ENCODE assay signal across 12 cellular contexts in the genomic region with DNA sequence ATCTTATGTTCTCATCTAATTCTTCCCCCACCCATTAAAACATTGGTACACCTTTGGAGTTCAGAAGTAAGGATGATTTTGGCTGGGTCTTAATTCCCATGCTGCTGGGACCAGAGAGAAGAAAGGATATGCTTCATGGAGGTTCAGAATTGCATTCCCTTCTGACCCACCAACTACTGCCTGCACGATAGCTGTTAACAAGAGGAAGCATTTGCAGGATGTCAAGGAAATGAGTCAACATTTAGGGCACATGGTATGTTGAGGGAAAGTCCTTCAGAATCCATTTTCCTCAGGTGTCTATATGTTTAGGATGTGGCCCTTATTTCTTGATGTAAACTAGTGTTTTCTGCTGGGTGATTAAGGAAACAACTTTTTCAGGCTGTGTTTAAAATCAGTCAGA.
A peak's percentile ranks its signal among the peaks of the same experiment; 100 is the strongest.
DNase-seq lines count a peak whose midpoint lies in the region; ATAC-seq, FAIRE-seq and TF ChIP-seq lines count a peak whose summit lies in the region.
"Had no signal": no experiment of that assay in that cellular context is flagged by ENCODE, and none has a peak within 500 bp of the region (broad histone marks: within the 10 kb centered on the region; RNA-seq: fewer than 3 reads in every experiment).

No MANE protein-coding gene starts in this region.

- no peaks in the 10 kb centered on the region for H4K20me1 ChIP-seq in HepG2 (ENCODE audit: insufficient read depth, low read length)

- CTCF ChIA-PET in HepG2 (lab: Yijun Ruan, JAX; ENCODE audit: low intra/inter-chr PET ratio, low total read pairs) = no interaction called here

- H3K79me2 ChIP-seq in HepG2 (ENCODE audit: insufficient read depth, low read length) = no peaks in the 10 kb centered on the region
- H3K79me2 ChIP-seq: hepatocyte had no signal

- FAIRE-seq in bronchial epithelial cell (lab: Jason Lieb, UNC) = peak; percentile 81
- no peak for FAIRE-seq in HepG2 (lab: Jason Lieb, UNC)

- in situ Hi-C loops in HepG2 (cut with HindIII; ENCODE audit: extremely low pct_ligation_motif_present, low pct_unique_long_range_greater_than_20kb) = no loop called here

- H3K27ac ChIP-seq in HepG2 (ENCODE audit: extremely low read length, insufficient read depth, low read length) (no peak overlapping the region), Peyer's patch (no peak overlapping the region)
- H3K27ac ChIP-seq: hepatocyte had no signal

- H3K9ac ChIP-seq in HepG2 (ENCODE audit: insufficient read depth, low read depth, low read length) = no peak overlapping the region

- peaks cover 16% of the 10 kb centered on the region for H3K4me1 ChIP-seq in HepG2 (ENCODE audit: insufficient read depth, low read length)
- H3K4me1 ChIP-seq in Peyer's patch = no peaks in the 10 kb centered on the region

- no peak for TF ChIP-seq RAD21 in HepG2 (CRISPR knock-in tag; IDR thresholded peaks at IDR 0.05)

- no peak overlapping the region for H3K4me3 Mint-ChIP-seq in stimulated activated memory B cell treated with anti-CD40 and anti-IgM and Interleukin-4, amounts not matched to agents 10 μg/mL and 1 μg/mL and 100 μg/mL, for 72 hours
- H3K4me3 Mint-ChIP-seq: activated CD4-positive, alpha-beta T cell treated with anti-CD3 and anti-CD28 coated beads, Interleukin-2, amount 10 ng/mL, durations not matched to agents 24 days and 14 days; natural killer cell treated with Interleukin-12 subunit alpha and Interleukin-12 subunit beta and Interleukin-15 and Interleukin-18, amount 100 ng/mL, for 72 hours had no signal

- H3K9me3 ChIP-seq in HepG2 (ENCODE audit: low read length) (no peaks in the 10 kb centered on the region), Peyer's patch (no peaks in the 10 kb centered on the region)

- BruUV-seq in HepG2 (replicated peaks; lab: Mats Ljungman, UMichigan) = no TSS peak

- intact Hi-C loops in HepG2 (cut with micrococcal nuclease; ENCODE audit: unreplicated experiment) = loop anchor here (10.0 kb wide), 1 partner anchor 54 kb away; no protein-coding TSS in a partner anchor

- no peaks in the 10 kb centered on the region for H3K27me3 Mint-ChIP-seq in stimulated activated memory B cell treated with anti-CD40 and anti-IgM and Interleukin-4, amounts not matched to agents 10 μg/mL and 1 μg/mL and 100 μg/mL, for 72 hours
- H3K27me3 Mint-ChIP-seq: activated CD4-positive, alpha-beta T cell treated with anti-CD3 and anti-CD28 coated beads, Interleukin-2, amount 10 ng/mL, durations not matched to agents 24 days and 14 days; natural killer cell treated with Interleukin-12 subunit alpha and Interleukin-12 subunit beta and Interleukin-15 and Interleukin-18, amount 100 ng/mL, for 72 hours had no signal

- TF ChIP-seq EP300 in HepG2 (IDR thresholded peaks at IDR 0.05; ENCODE audit: low read depth in 2 of 2, low read length in 2 of 2) = no peak
- no peak for TF ChIP-seq EP300 in HepG2 (CRISPR knock-in tag; IDR thresholded peaks at IDR 0.05; ENCODE audit: borderline replicate concordance)

- no peaks in the 10 kb centered on the region for H3K9me3 Mint-ChIP-seq in stimulated activated memory B cell treated with anti-CD40 and anti-IgM and Interleukin-4, amounts not matched to agents 10 μg/mL and 1 μg/mL and 100 μg/mL, for 72 hours
- H3K9me3 Mint-ChIP-seq: activated CD4-positive, alpha-beta T cell treated with anti-CD3 and anti-CD28 coated beads, Interleukin-2, amount 10 ng/mL, durations not matched to agents 24 days and 14 days; natural killer cell treated with Interleukin-12 subunit alpha and Interleukin-12 subunit beta and Interleukin-15 and Interleukin-18, amount 100 ng/mL, for 72 hours had no signal

- H3K27ac Mint-ChIP-seq in stimulated activated memory B cell treated with anti-CD40 and anti-IgM and Interleukin-4, amounts not matched to agents 10 μg/mL and 1 μg/mL and 100 μg/mL, for 72 hours = no peak overlapping the region
- H3K27ac Mint-ChIP-seq: activated CD4-positive, alpha-beta T cell treated with anti-CD3 and anti-CD28 coated beads, Interleukin-2, amount 10 ng/mL, durations not matched to agents 24 days and 14 days; natural killer cell treated with Interleukin-12 subunit alpha and Interleukin-12 subunit beta and Interleukin-15 and Interleukin-18, amount 100 ng/mL, for 72 hours had no signal

- H3K4me1 Mint-ChIP-seq in stimulated activated memory B cell treated with anti-CD40 and anti-IgM and Interleukin-4, amounts not matched to agents 10 μg/mL and 1 μg/mL and 100 μg/mL, for 72 hours = peaks cover 11% of the 10 kb centered on the region

- no peak overlapping the region for H3K4me2 ChIP-seq in HepG2 (ENCODE audit: low read depth, low read length)
- H3K4me2 ChIP-seq: hepatocyte had no signal

- TF ChIP-seq CTCF in bronchial epithelial cell (IDR thresholded peaks at IDR 0.05; ENCODE audit: insufficient read depth, low read length, severe bottlenecking) = no peak
- no peak for TF ChIP-seq CTCF in HepG2 (CRISPR knock-in tag; IDR thresholded peaks at IDR 0.05)
- TF ChIP-seq CTCF in Peyer's patch (IDR thresholded peaks at IDR 0.05) = no peak

- H3K36me3 Mint-ChIP-seq in stimulated activated memory B cell treated with anti-CD40 and anti-IgM and Interleukin-4, amounts not matched to agents 10 μg/mL and 1 μg/mL and 100 μg/mL, for 72 hours = no peaks in the 10 kb centered on the region
- H3K36me3 Mint-ChIP-seq: natural killer cell treated with Interleukin-12 subunit alpha and Interleukin-12 subunit beta and Interleukin-15 and Interleukin-18, amount 100 ng/mL, for 72 hours had no signal

- no peak overlapping the region for H2AFZ ChIP-seq in HepG2 (ENCODE audit: low read length)
- H2AFZ ChIP-seq: hepatocyte had no signal

- H3K36me3 ChIP-seq in bronchial epithelial cell (ENCODE audit: control insufficient read depth, insufficient read depth, low read length) (no peaks in the 10 kb centered on the region), HepG2 (replicated peaks in 1 of 2; ENCODE audit: control insufficient read depth in 1 of 2, insufficient read depth in 2 of 2, low read length in 2 of 2) (no peaks in the 10 kb centered on the region), Peyer's patch (no peaks in the 10 kb centered on the region)

- 0% methylated on average over 1 of the region's 1 CpG for WGBS in HepG2 (ENCODE audit: low lambda C conversion rate)

- no peak for TF ChIP-seq POLR2A in HepG2 (IDR thresholded peaks at IDR 0.05; ENCODE audit: insufficient read depth in 1 of 2, low read depth in 2 of 2, low read length in 2 of 2)
- no peak for TF ChIP-seq POLR2A in Peyer's patch (IDR thresholded peaks at IDR 0.05)

- H3K4me3 ChIP-seq in bronchial epithelial cell (ENCODE audit: low read depth, low read length) = no peak overlapping the region
- H3K4me3 ChIP-seq in HepG2 (replicated peaks in 1 of 3; ENCODE audit: insufficient read depth in 1 of 3, low read depth in 2 of 3, low read length in 3 of 3) = no peak overlapping the region
- H3K4me3 ChIP-seq in Peyer's patch = no peak overlapping the region
- H3K4me3 ChIP-seq: hepatocyte had no signal

- POLR2A ChIA-PET in HepG2 (lab: Yijun Ruan, JAX) = no interaction called here

- peak; percentile 64 for DNase-seq in EL
- DNase-seq in MV-4-11 (lab: John Stamatoyannopoulos, UW) = peak; percentile 53
- peak; percentile 61 for DNase-seq in bronchial epithelial cell (ENCODE audit: low read depth)
- DNase-seq in HepG2 (ENCODE audit: low spot score) = no peak
- no peak for DNase-seq in Peyer's patch
- DNase-seq in NCI-H1417 treated with DMSO at 0.1 percent for 48 hours (lab: John Stamatoyannopoulos, UW) = no peak
- DNase-seq: activated CD4-positive, alpha-beta T cell treated with anti-CD3 and anti-CD28 coated beads, Interleukin-2, amount 10 ng/mL, durations not matched to agents 24 days and 14 days; anterior cingulate cortex had no signal

- no peaks in the 10 kb centered on the region for H3K27me3 ChIP-seq in bronchial epithelial cell (ENCODE audit: control insufficient read depth, insufficient read depth, low read length)
- no peaks in the 10 kb centered on the region for H3K27me3 ChIP-seq in HepG2 (ENCODE audit: control insufficient read depth in 1 of 2, insufficient read depth in 2 of 2, low read length in 2 of 2)
- H3K27me3 ChIP-seq in Peyer's patch = no peaks in the 10 kb centered on the region
- H3K27me3 ChIP-seq: hepatocyte had no signal

- ATAC-seq in HepG2 (peak; percentile 56), HG02884 (IDR thresholded peaks at IDR 0.05; ENCODE audit: unreplicated experiment) (no peak)
- no peak for ATAC-seq in stimulated activated memory B cell treated with anti-CD40 and anti-IgM and Interleukin-4, amounts not matched to agents 10 μg/mL and 1 μg/mL and 100 μg/mL, for 72 hours
- ATAC-seq: natural killer cell treated with Interleukin-12 subunit alpha and Interleukin-12 subunit beta and Interleukin-15 and Interleukin-18, amount 100 ng/mL, for 72 hours had no signal

TF ChIP-seq in HepG2, 621 proteins besides CTCF, POLR2A, EP300 and RAD21 (continues in another document):
- no peak for TF ChIP-seq NFRKB (IDR thresholded peaks at IDR 0.05)
- no peak for TF ChIP-seq ARID4A (CRISPR knock-in tag; IDR thresholded peaks at IDR 0.05; ENCODE audit: borderline replicate concordance)
- TF ChIP-seq ZNF737 (CRISPR knock-in tag; IDR thresholded peaks at IDR 0.05; ENCODE audit: borderline replicate concordance) = no peak

Comparison
In these comparisons a context has a peak if more than half of its experiments do, and no peak if none do; other contexts are left out.
1. DNase-seq: peak in EL (single experiment), MV-4-11 (single experiment) and bronchial epithelial cell (single experiment); none in HepG2 (single experiment), Peyer's patch (0 of 3) and NCI-H1417 treated with DMSO at 0.1 percent for 48 hours (single experiment).